Comparison of ENCODE assay signal across 1 cellular context in the genomic region with DNA sequence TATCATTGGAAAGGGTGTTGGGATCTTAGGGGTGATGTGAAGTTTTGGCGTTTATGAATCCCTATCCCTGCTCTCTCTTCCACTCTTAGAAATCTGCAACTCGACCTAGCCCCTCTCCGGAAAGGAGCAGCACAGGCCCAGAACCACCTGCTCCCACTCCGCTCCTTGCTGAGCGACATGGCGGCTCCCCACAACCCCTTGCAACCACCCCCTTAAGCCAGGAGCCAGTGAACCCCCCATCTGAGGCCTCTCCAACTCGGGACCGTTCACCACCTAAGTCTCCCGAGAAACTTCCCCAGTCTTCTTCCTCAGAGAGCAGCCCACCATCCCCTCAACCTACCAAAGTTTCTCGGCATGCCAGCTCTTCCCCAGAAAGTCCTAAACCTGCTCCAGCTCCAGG.
TF ChIP-seq lines count a peak whose summit lies in the region.

No MANE protein-coding gene starts in this region.

TF ChIP-seq in WTC11, 78 proteins besides CTCF, POLR2A, EP300 and RAD21:
- TF ChIP-seq, protein P1, sequence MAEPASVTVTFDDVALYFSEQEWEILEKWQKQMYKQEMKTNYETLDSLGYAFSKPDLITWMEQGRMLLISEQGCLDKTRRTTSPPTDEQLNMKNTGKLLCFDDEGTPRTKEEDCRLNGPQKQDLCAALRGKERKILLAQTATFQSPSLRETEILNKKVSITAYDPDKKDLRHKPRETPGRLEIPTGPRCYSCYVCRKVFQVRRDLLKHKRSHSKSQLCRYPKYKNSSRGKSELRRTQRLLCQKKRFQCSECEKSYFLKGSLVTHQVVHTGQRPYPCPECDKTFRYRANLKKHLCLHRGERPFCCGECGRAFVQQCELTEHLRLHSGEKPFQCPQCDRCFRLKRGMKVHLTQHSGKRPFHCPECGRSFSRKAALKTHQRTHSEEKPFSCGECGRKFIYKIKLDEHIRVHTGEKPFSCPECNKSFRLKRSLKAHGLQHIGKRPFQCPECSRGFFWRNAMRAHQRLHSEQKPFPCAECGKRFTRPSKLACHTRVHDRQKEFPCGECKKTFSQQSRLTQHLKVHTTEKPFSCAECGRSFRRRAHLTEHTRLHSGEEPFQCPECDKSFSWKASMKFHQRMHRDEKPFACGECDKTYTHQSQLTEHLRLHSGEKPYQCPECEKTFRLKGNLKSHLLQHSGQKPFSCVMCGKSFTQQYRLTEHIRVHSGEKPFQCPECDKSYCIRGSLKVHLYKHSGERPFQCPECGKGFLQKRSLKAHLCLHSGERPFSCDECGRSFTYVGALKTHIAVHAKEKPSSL (CRISPR knock-in tag; conservative IDR thresholded peaks at IDR 0.05) = no peak
- TF ChIP-seq NR3C1 (CRISPR knock-in tag; conservative IDR thresholded peaks at IDR 0.05; ENCODE audit: low read depth) (no peak), NR2C2 (CRISPR knock-in tag; IDR thresholded peaks at IDR 0.05) (no peak), FOXJ3 (CRISPR knock-in tag; IDR thresholded peaks at IDR 0.05; ENCODE audit: borderline replicate concordance) (no peak)
- TF ChIP-seq, protein P2, sequence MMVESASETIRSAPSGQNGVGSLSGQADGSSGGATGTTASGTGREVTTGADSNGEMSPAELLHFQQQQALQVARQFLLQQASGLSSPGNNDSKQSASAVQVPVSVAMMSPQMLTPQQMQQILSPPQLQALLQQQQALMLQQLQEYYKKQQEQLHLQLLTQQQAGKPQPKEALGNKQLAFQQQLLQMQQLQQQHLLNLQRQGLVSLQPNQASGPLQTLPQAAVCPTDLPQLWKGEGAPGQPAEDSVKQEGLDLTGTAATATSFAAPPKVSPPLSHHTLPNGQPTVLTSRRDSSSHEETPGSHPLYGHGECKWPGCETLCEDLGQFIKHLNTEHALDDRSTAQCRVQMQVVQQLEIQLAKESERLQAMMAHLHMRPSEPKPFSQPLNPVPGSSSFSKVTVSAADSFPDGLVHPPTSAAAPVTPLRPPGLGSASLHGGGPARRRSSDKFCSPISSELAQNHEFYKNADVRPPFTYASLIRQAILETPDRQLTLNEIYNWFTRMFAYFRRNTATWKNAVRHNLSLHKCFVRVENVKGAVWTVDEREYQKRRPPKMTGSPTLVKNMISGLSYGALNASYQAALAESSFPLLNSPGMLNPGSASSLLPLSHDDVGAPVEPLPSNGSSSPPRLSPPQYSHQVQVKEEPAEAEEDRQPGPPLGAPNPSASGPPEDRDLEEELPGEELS (CRISPR knock-in tag; IDR thresholded peaks at IDR 0.05) = no peak
